ENCODE assay signal across 26 cellular contexts in genomic region chr2:76564734-76565133, GRCh38.
DNase-seq lines count a peak whose midpoint lies in the region; ATAC-seq, FAIRE-seq and TF ChIP-seq lines count a peak whose summit lies in the region.
"Had no signal": no experiment of that assay in that cellular context is flagged by ENCODE, and none has a peak within 500 bp of the region (broad histone marks: within the 10 kb centered on the region; RNA-seq: fewer than 3 reads in every experiment).

No MANE protein-coding gene starts in this region.

- H2BK20ac ChIP-seq in H1 (ENCODE audit: low read length), result no peak overlapping the region

- H3K4me2 ChIP-seq in HepG2 (ENCODE audit: low read depth, low read length) (no peak overlapping the region), H1 (ENCODE audit: insufficient read depth in 1 of 2, low read depth in 2 of 2, low read length in 2 of 2) (no peak overlapping the region), neural progenitor cell (no peak overlapping the region)
- H3K4me2 ChIP-seq: BLaER1 had no signal

- H4K8ac ChIP-seq in H1 (ENCODE audit: extremely low read depth, insufficient read depth, low read length), result no peak overlapping the region

- no peak for TF ChIP-seq POLR2A in HepG2 (IDR thresholded peaks at IDR 0.05; ENCODE audit: insufficient read depth in 1 of 2, low read depth in 2 of 2, low read length in 2 of 2)
- no peak for TF ChIP-seq POLR2A in H1 (IDR thresholded peaks at IDR 0.05; ENCODE audit: control extremely low read depth in 1 of 2, low read depth in 2 of 2, low read length in 2 of 2)

- H3K79me1 ChIP-seq in H1 (ENCODE audit: low read depth, low read length), result no peaks in the 10 kb centered on the region

- no peaks in the 10 kb centered on the region for H3K9me3 Mint-ChIP-seq in neural progenitor cell

- H3K9me3 ChIP-seq in liver (ENCODE audit: control insufficient read depth in 4 of 4, low read length in 3 of 4), result no peaks in the 10 kb centered on the region
- no peaks in the 10 kb centered on the region for H3K9me3 ChIP-seq in HepG2 (ENCODE audit: low read length)
- H3K9me3 ChIP-seq in H1 (ENCODE audit: insufficient read depth in 2 of 2, low read depth in 1 of 2, low read length in 1 of 2), result peaks cover 8 to 11% of the 10 kb centered on the region in 2 experiments; a peak in 3 of 4 replicates
- H3K9me3 ChIP-seq in neural progenitor cell (ENCODE audit: low read depth), result no peaks in the 10 kb centered on the region
- no peaks in the 10 kb centered on the region for H3K9me3 ChIP-seq in kidney (ENCODE audit: control insufficient read depth in 1 of 2, low read length in 2 of 2)
- H3K9me3 ChIP-seq: BLaER1 had no signal

- H3K36me3 ChIP-seq in liver (ENCODE audit: control insufficient read depth in 4 of 4, insufficient read depth in 3 of 4, low read depth in 1 of 4, low read length in 3 of 4) (no peaks in the 10 kb centered on the region), HepG2 (replicated peaks in 1 of 2; ENCODE audit: control insufficient read depth in 1 of 2, insufficient read depth in 2 of 2, low read length in 2 of 2) (no peaks in the 10 kb centered on the region), H1 (ENCODE audit: control insufficient read depth in 2 of 4, insufficient read depth in 4 of 4, low read length in 3 of 4) (no peaks in the 10 kb centered on the region; a peak in 2 of 8 replicates), neural progenitor cell (no peaks in the 10 kb centered on the region), kidney (ENCODE audit: control insufficient read depth in 1 of 2, insufficient read depth in 2 of 2, low read length in 2 of 2) (no peaks in the 10 kb centered on the region)
- H3K36me3 ChIP-seq: BLaER1 had no signal

- CTCF ChIA-PET in HepG2 (lab: Yijun Ruan, JAX; ENCODE audit: low intra/inter-chr PET ratio, low total read pairs), result no interaction called here
- CTCF ChIA-PET in H1 (lab: Charles Lee; ENCODE audit: partially characterized antibody), result no interaction called here

- POLR2A ChIA-PET in HepG2 (lab: Yijun Ruan, JAX) (no interaction called here), H1 (lab: Charles Lee; ENCODE audit: partially characterized antibody) (no interaction called here)

- H3K27ac Mint-ChIP-seq in neural progenitor cell, result no peak overlapping the region
- H3K27ac Mint-ChIP-seq: B cell; CD4-positive, CD25-positive, alpha-beta regulatory T cell; CD8-positive, alpha-beta T cell; HFFc6 had no signal

- no peak overlapping the region for H4K5ac ChIP-seq in H1 (ENCODE audit: insufficient read length, low read depth, low read length)

- H3K23me2 ChIP-seq in H1 (ENCODE audit: low read depth, low read length), result no peaks in the 10 kb centered on the region; the same call in 1 of the 2 replicates

- no peak overlapping the region for H3K56ac ChIP-seq in H1 (replicated peaks; ENCODE audit: insufficient read length, low read depth, low read length)

- no peak for TF ChIP-seq RAD21 in liver (IDR thresholded peaks at IDR 0.05)
- TF ChIP-seq RAD21 in HepG2 (CRISPR knock-in tag; IDR thresholded peaks at IDR 0.05), result no peak
- TF ChIP-seq RAD21 in H1 (IDR thresholded peaks at IDR 0.05 in 1 of 2, conservative IDR thresholded peaks at IDR 0.05 in 1 of 2; ENCODE audit: low read depth in 2 of 2, low read length in 2 of 2), result no peak

- TF ChIP-seq CTCF in liver (IDR thresholded peaks at IDR 0.05; ENCODE audit: low read depth, low read length, missing input control) (no peak), HepG2 (CRISPR knock-in tag; IDR thresholded peaks at IDR 0.05) (no peak), H1 (IDR thresholded peaks at IDR 0.05; ENCODE audit: control extremely low read depth in 1 of 3, insufficient read depth in 1 of 3, low read depth in 1 of 3, low read length in 3 of 3) (no peak), neural progenitor cell (IDR thresholded peaks at IDR 0.05) (no peak), kidney (IDR thresholded peaks at IDR 0.05; ENCODE audit: borderline replicate concordance, extremely low read depth, insufficient read depth) (no peak)

- no peaks in the 10 kb centered on the region for H3K27me3 ChIP-seq in liver (ENCODE audit: control insufficient read depth in 4 of 4, insufficient read depth in 4 of 4, low read length in 3 of 4)
- H3K27me3 ChIP-seq in HepG2 (ENCODE audit: control insufficient read depth in 1 of 2, insufficient read depth in 2 of 2, low read length in 2 of 2), result no peaks in the 10 kb centered on the region
- H3K27me3 ChIP-seq in H1 (replicated peaks in 1 of 4; ENCODE audit: control insufficient read depth in 3 of 4, extremely low read depth in 1 of 4, insufficient read depth in 3 of 4, low read length in 3 of 4), result no peaks in the 10 kb centered on the region
- no peaks in the 10 kb centered on the region for H3K27me3 ChIP-seq in neural progenitor cell
- H3K27me3 ChIP-seq: BLaER1 had no signal

- H3K79me2 ChIP-seq in HepG2 (ENCODE audit: insufficient read depth, low read length) (no peaks in the 10 kb centered on the region), H1 (ENCODE audit: control insufficient read depth in 1 of 2, insufficient read depth in 2 of 2, low read length in 2 of 2) (no peaks in the 10 kb centered on the region), neural progenitor cell (ENCODE audit: low read depth) (no peaks in the 10 kb centered on the region)

- FAIRE-seq in HepG2 (lab: Jason Lieb, UNC) (no peak), H1 (lab: Jason Lieb, UNC) (no peak), kidney (lab: Jason Lieb, UNC) (no peak)
- FAIRE-seq: A204.1, D721Med, GM12878, GM19239 had no signal

- no peak overlapping the region for H2BK5ac ChIP-seq in H1 (ENCODE audit: low read depth, low read length)

- no peak overlapping the region for H2BK15ac ChIP-seq in H1 (ENCODE audit: low read length)

- H3K14ac ChIP-seq in H1 (ENCODE audit: insufficient read length), result no peak overlapping the region

- DNase-seq in HepG2 (ENCODE audit: low spot score) (no peak), H1 (ENCODE audit: low read depth in 1 of 2, low spot score in 2 of 2) (no peak), neural progenitor cell (ENCODE audit: low spot score) (no peak), HUDEP-2 (lab: John Stamatoyannopoulos, UW; ENCODE audit: unreplicated experiment in 76 of 76) (no peak), NCI-H345 (lab: John Stamatoyannopoulos, UW) (no peak), kidney (no peak)
- DNase-seq: CD4-positive, CD25-positive, alpha-beta regulatory T cell; CD8-positive, alpha-beta T cell; DMS 273 treated with DMSO at 0.1 percent for 48 hours; DMS79; EL; GDM1; GM23248; H9; HFFc6 had no signal

- no peaks in the 10 kb centered on the region for H3K36me3 Mint-ChIP-seq in neural progenitor cell
- H3K36me3 Mint-ChIP-seq: CD4-positive, CD25-positive, alpha-beta regulatory T cell; CD8-positive, alpha-beta T cell had no signal

- no peak overlapping the region for H4K91ac ChIP-seq in H1 (replicated peaks; ENCODE audit: insufficient read length, low read length)

- no peak overlapping the region for H3K9ac ChIP-seq in liver (ENCODE audit: low read depth in 1 of 2, low read length in 2 of 2)
- H3K9ac ChIP-seq in HepG2 (ENCODE audit: insufficient read depth, low read depth, low read length), result no peak overlapping the region
- no peak overlapping the region for H3K9ac ChIP-seq in H1 (replicated peaks in 1 of 4; ENCODE audit: extremely low read depth in 1 of 4, low read depth in 3 of 4, low read length in 3 of 4)
- no peak overlapping the region for H3K9ac ChIP-seq in neural progenitor cell
- H3K9ac ChIP-seq in kidney (ENCODE audit: low read length in 2 of 2), result no peak overlapping the region
- H3K9ac ChIP-seq: BLaER1, GM23248 had no signal

- no peak overlapping the region for H3K4ac ChIP-seq in H1 (replicated peaks; ENCODE audit: insufficient read length, low read depth, low read length)

- H3K27ac ChIP-seq in liver (ENCODE audit: low read depth in 1 of 2, low read length in 2 of 2) (peak overlapping the region; percentile 37 to 51), HepG2 (ENCODE audit: extremely low read length, insufficient read depth, low read length) (no peak overlapping the region), H1 (ENCODE audit: low read depth, low read length) (no peak overlapping the region), neural progenitor cell (no peak overlapping the region), kidney (ENCODE audit: low read depth in 2 of 2, low read length in 2 of 2) (no peak overlapping the region)
- H3K27ac ChIP-seq: 22Rv1, BLaER1, C4-2B, GM23248 had no signal

- H2BK12ac ChIP-seq in H1 (ENCODE audit: low read depth, low read length), result no peak overlapping the region

- no peaks in the 10 kb centered on the region for H3K27me3 Mint-ChIP-seq in neural progenitor cell (ENCODE audit: insufficient read depth, low read depth)
- H3K27me3 Mint-ChIP-seq: B cell; CD4-positive, CD25-positive, alpha-beta regulatory T cell had no signal

- H2BK120ac ChIP-seq in H1 (replicated peaks; ENCODE audit: low read depth, low read length), result no peak overlapping the region

- in situ Hi-C loops in HepG2 (cut with HindIII; ENCODE audit: extremely low pct_ligation_motif_present, low pct_unique_long_range_greater_than_20kb), result no loop called here

- 30% methylated on average over 2 of the region's 2 CpGs for WGBS in liver
- 30% methylated on average over 2 of the region's 2 CpGs for WGBS in HepG2 (ENCODE audit: low lambda C conversion rate)
- 79% methylated on average over 2 of the region's 2 CpGs; no CpG with 5 or more reads in 1 of the 2 experiments for whole genome bisulfite sequencing in H1 (ENCODE audit: extremely low coverage in 1 of 2, insufficient coverage in 1 of 2, insufficient read length in 1 of 2, insufficient replicate concordance in 2 of 2, low coverage in 1 of 2, low lambda C conversion rate in 2 of 2, missing lambda C conversion rate in 1 of 2), 2 experiments

- no peaks in the 10 kb centered on the region for H3F3A ChIP-seq in neural progenitor cell (ENCODE audit: low read depth)

- no peak overlapping the region for H3K4me3 Mint-ChIP-seq in neural progenitor cell
- H3K4me3 Mint-ChIP-seq: B cell; CD4-positive, CD25-positive, alpha-beta regulatory T cell; CD8-positive, alpha-beta T cell; H9; HFFc6 had no signal

- H2AK5ac ChIP-seq in H1 (ENCODE audit: low read depth, low read length), result no peak overlapping the region

- BruUV-seq in HepG2 (replicated peaks; lab: Mats Ljungman, UMichigan), result no TSS peak

- H3K4me1 ChIP-seq in liver (ENCODE audit: control insufficient read depth in 4 of 4, insufficient read depth in 4 of 4, low read length in 3 of 4), result peaks cover 0 to 7% (median 3%) of the 10 kb centered on the region in 4 donors
- H3K4me1 ChIP-seq in HepG2 (ENCODE audit: insufficient read depth, low read length), result no peaks in the 10 kb centered on the region
- no peaks in the 10 kb centered on the region; a peak in 1 of 7 replicates for H3K4me1 ChIP-seq in H1 (replicated peaks in 1 of 4; ENCODE audit: control insufficient read depth in 3 of 4, insufficient read depth in 4 of 4, low read length in 3 of 4)
- no peaks in the 10 kb centered on the region for H3K4me1 ChIP-seq in neural progenitor cell
- no peaks in the 10 kb centered on the region for H3K4me1 ChIP-seq in kidney (ENCODE audit: control insufficient read depth in 1 of 2, insufficient read depth in 1 of 2, low read depth in 1 of 2, low read length in 2 of 2)
- H3K4me1 ChIP-seq: BLaER1 had no signal

- no peak overlapping the region for H3K23ac ChIP-seq in H1 (ENCODE audit: insufficient read length)

- ATAC-seq in HepG2 (no peak), HG03196 (IDR thresholded peaks at IDR 0.05; ENCODE audit: unreplicated experiment) (no peak)
- ATAC-seq: CD8-positive, alpha-beta T cell; GM12878; HCT116 had no signal

- H3K18ac ChIP-seq in H1 (ENCODE audit: extremely low read depth, low read length), result no peak overlapping the region

- TF ChIP-seq EP300 in HepG2 (IDR thresholded peaks at IDR 0.05; ENCODE audit: low read depth in 2 of 2, low read length in 2 of 2) (no peak), HepG2 (CRISPR knock-in tag; IDR thresholded peaks at IDR 0.05; ENCODE audit: borderline replicate concordance) (no peak), H1 (IDR thresholded peaks at IDR 0.05; ENCODE audit: borderline replicate concordance in 1 of 2, low read depth in 2 of 2, low read length in 2 of 2) (no peak)

- intact Hi-C loops in HepG2 (cut with micrococcal nuclease; ENCODE audit: unreplicated experiment) (no loop called here), kidney (cut with DNase I) (no loop called here)

- H4K20me1 ChIP-seq in HepG2 (ENCODE audit: insufficient read depth, low read length) (no peaks in the 10 kb centered on the region), H1 (replicated peaks in 1 of 2; ENCODE audit: control insufficient read depth in 1 of 2, insufficient read depth in 2 of 2, low read length in 2 of 2) (no peaks in the 10 kb centered on the region), neural progenitor cell (ENCODE audit: low read depth) (no peaks in the 10 kb centered on the region)
- H4K20me1 ChIP-seq: BLaER1 had no signal

- H3K4me3 ChIP-seq in liver (ENCODE audit: low read depth in 1 of 3, low read length in 3 of 3) (no peak overlapping the region), HepG2 (replicated peaks in 1 of 3; ENCODE audit: insufficient read depth in 1 of 3, low read depth in 2 of 3, low read length in 3 of 3) (no peak overlapping the region), H1 (ENCODE audit: extremely low read depth in 1 of 4, insufficient read depth in 2 of 4, low read depth in 3 of 4, low read length in 4 of 4) (no peak overlapping the region), neural progenitor cell (no peak overlapping the region), kidney (ENCODE audit: low read length in 2 of 2) (no peak overlapping the region)
- H3K4me3 ChIP-seq: BLaER1, GM12878, GM23248 had no signal

- no peak overlapping the region for H2AFZ ChIP-seq in HepG2 (ENCODE audit: low read length)
- H2AFZ ChIP-seq in H1 (ENCODE audit: low read length), result 0 out of 2 replicates have a peak overlapping the region, but pooled peaks have one; percentile 21
- H2AFZ ChIP-seq in neural progenitor cell (replicated peaks), result peak overlapping the region; percentile 3
- H2AFZ ChIP-seq: GM23248 had no signal

- H3K4me1 Mint-ChIP-seq in neural progenitor cell, result no peaks in the 10 kb centered on the region
- H3K4me1 Mint-ChIP-seq: B cell; CD4-positive, CD25-positive, alpha-beta regulatory T cell had no signal

Comparison
In these comparisons a context has a peak if more than half of its experiments do, and no peak if none do; other contexts are left out.
1. H3K27ac ChIP-seq: peak in liver (2 of 2); none in HepG2 (single experiment), H1 (single experiment), neural progenitor cell (single experiment) and kidney (0 of 2).